24 cellular contexts compared by ENCODE assay signal in the genomic region with DNA sequence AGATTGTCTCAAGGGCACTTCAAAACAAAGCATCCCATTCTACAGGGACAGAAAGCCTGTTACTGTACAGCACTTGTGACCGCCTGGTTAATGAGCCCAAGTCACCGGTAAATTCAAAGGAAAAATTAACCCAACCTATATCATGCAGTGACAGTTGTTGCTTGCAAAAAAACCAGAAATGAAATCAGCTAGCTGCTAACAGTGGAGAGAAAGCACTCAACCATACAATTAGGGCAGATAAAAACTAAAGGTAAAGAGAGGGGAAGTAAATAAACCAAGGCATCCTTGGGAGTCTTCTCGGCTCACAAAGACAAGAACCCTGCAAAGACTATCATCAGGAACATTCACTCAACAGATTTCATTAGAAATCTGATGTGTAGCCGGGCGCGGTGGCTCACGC. TPM values are rescaled to one million over a fixed set of nuclear protein-coding genes. Genes with fewer than 3 reads are reported as not detected.
DNase-seq lines count a peak whose midpoint lies in the region; ATAC-seq lines count a peak whose summit lies in the region.
"Had no signal": no experiment of that assay in that cellular context is flagged by ENCODE, and none has a peak within 500 bp of the region (broad histone marks: within the 10 kb centered on the region; RNA-seq: fewer than 3 reads in every experiment).

No MANE protein-coding gene starts in this region.

- H3K9me3 Mint-ChIP-seq in activated naive CD4-positive, alpha-beta T cell treated with anti-CD3 and anti-CD28 coated beads, Interleukin-2, amount 50 U/mL, for 24 hours, result no peaks in the 10 kb centered on the region
- H3K9me3 Mint-ChIP-seq in activated naive CD4-positive, alpha-beta T cell treated with anti-CD3 and anti-CD28 coated beads for 36 hours, result no peaks in the 10 kb centered on the region
- no peaks in the 10 kb centered on the region for H3K9me3 Mint-ChIP-seq in central memory CD8-positive, alpha-beta T cell
- H3K9me3 Mint-ChIP-seq: H9; stimulated activated naive CD8-positive, alpha-beta T cell treated with anti-CD3 and anti-CD28 coated beads, Interleukin-15, Interleukin-2, amounts not matched to agents 100 ng/mL and 50 ng/mL, for 24 hours had no signal

- H3K36me3 Mint-ChIP-seq in activated naive CD4-positive, alpha-beta T cell treated with anti-CD3 and anti-CD28 coated beads, Interleukin-2, amount 50 U/mL, for 24 hours, result peaks cover 8% of the 10 kb centered on the region
- H3K36me3 Mint-ChIP-seq in activated naive CD4-positive, alpha-beta T cell treated with anti-CD3 and anti-CD28 coated beads for 36 hours (ENCODE audit: low read depth), result no peaks in the 10 kb centered on the region
- peaks cover 40% of the 10 kb centered on the region for H3K36me3 Mint-ChIP-seq in central memory CD8-positive, alpha-beta T cell (ENCODE audit: insufficient read depth)

- peak overlapping the region; percentile 73 for H3K27ac Mint-ChIP-seq in activated naive CD4-positive, alpha-beta T cell treated with anti-CD3 and anti-CD28 coated beads, Interleukin-2, amount 50 U/mL, for 24 hours
- H3K27ac Mint-ChIP-seq in activated naive CD4-positive, alpha-beta T cell treated with anti-CD3 and anti-CD28 coated beads for 36 hours, result no peak overlapping the region
- peak overlapping the region; percentile 22 for H3K27ac Mint-ChIP-seq in central memory CD8-positive, alpha-beta T cell (ENCODE audit: low read depth)
- H3K27ac Mint-ChIP-seq: stimulated activated naive CD8-positive, alpha-beta T cell treated with anti-CD3 and anti-CD28 coated beads, Interleukin-15, Interleukin-2, amounts not matched to agents 100 ng/mL and 50 ng/mL, for 24 hours had no signal

- no peak for DNase-seq in activated naive CD4-positive, alpha-beta T cell treated with anti-CD3 and anti-CD28 coated beads for 36 hours
- DNase-seq in NCI-H2227 treated with DMSO at 0.1 percent for 48 hours (lab: John Stamatoyannopoulos, UW), result peak; percentile 80
- no peak for DNase-seq in central memory CD8-positive, alpha-beta T cell (ENCODE audit: low spot score in 2 of 2)
- no peak for DNase-seq in stimulated activated naive CD4-positive, alpha-beta T cell treated with Interleukin-2 at 50 U/mL for 16 hours (lab: John Stamatoyannopoulos, UW)
- DNase-seq in activated CD4-positive, CD25-positive, alpha-beta regulatory T cell treated with anti-CD3 and anti-CD28 coated beads, Interleukin-2, amount 50 U/mL, for 72 hours, result no peak
- no peak for DNase-seq in iPS-NIHi11 (ENCODE audit: low spot score)
- DNase-seq: activated gamma-delta T cell; activated T-cell treated with anti-CD3 and anti-CD28 coated beads, Interleukin-2, amount 50 U/mL, for 1 hour; H9; hippocampal formation; KG1; mesenchymal stem cell; MM.1S; NCI-H146; NCI-H526; NK-92 treated with Interleukin-12 subunit alpha and Interleukin-12 subunit beta, amount 100 ng/mL, for 24 hours; SIG-M5; stimulated activated CD4-positive, alpha-beta T cell treated with anti-CD3 and anti-CD28 coated beads, Interleukin-15, amount 100 ng/mL, for 24 hours; uterus had no signal

- intact Hi-C loops in activated naive CD4-positive, alpha-beta T cell treated with anti-CD3 and anti-CD28 coated beads for 36 hours (cut with micrococcal nuclease), result no loop called here

- H3K27me3 Mint-ChIP-seq in activated naive CD4-positive, alpha-beta T cell treated with anti-CD3 and anti-CD28 coated beads, Interleukin-2, amount 50 U/mL, for 24 hours, result no peaks in the 10 kb centered on the region
- H3K27me3 Mint-ChIP-seq in activated naive CD4-positive, alpha-beta T cell treated with anti-CD3 and anti-CD28 coated beads for 36 hours (ENCODE audit: low read depth), result no peaks in the 10 kb centered on the region
- no peaks in the 10 kb centered on the region for H3K27me3 Mint-ChIP-seq in central memory CD8-positive, alpha-beta T cell
- H3K27me3 Mint-ChIP-seq: stimulated activated naive CD8-positive, alpha-beta T cell treated with anti-CD3 and anti-CD28 coated beads, Interleukin-15, Interleukin-2, amounts not matched to agents 100 ng/mL and 50 ng/mL, for 24 hours had no signal

- no peak overlapping the region for H3K4me3 Mint-ChIP-seq in activated naive CD4-positive, alpha-beta T cell treated with anti-CD3 and anti-CD28 coated beads, Interleukin-2, amount 50 U/mL, for 24 hours
- no peak overlapping the region for H3K4me3 Mint-ChIP-seq in activated naive CD4-positive, alpha-beta T cell treated with anti-CD3 and anti-CD28 coated beads for 36 hours
- peak overlapping the region; percentile 7 for H3K4me3 Mint-ChIP-seq in central memory CD8-positive, alpha-beta T cell
- H3K4me3 Mint-ChIP-seq: H9; stimulated activated naive CD8-positive, alpha-beta T cell treated with anti-CD3 and anti-CD28 coated beads, Interleukin-15, Interleukin-2, amounts not matched to agents 100 ng/mL and 50 ng/mL, for 24 hours had no signal

- no peak for ATAC-seq in central memory CD8-positive, alpha-beta T cell (replicated peaks; ENCODE audit: extremely low read depth, poor library complexity, severe bottlenecking)
- no peak for ATAC-seq in GM19455 (IDR thresholded peaks at IDR 0.05; ENCODE audit: unreplicated experiment)
- ATAC-seq: gastroesophageal sphincter, Panc1 had no signal

- CTCF ChIA-PET in activated naive CD4-positive, alpha-beta T cell treated with anti-CD3 and anti-CD28 coated beads for 36 hours (lab: Charles Lee), result interaction anchor here (0.7 kb wide), 1 partner anchor 25 kb away, joined by 5 read pairs; no protein-coding TSS in a partner anchor

- H3K4me1 Mint-ChIP-seq in activated naive CD4-positive, alpha-beta T cell treated with anti-CD3 and anti-CD28 coated beads, Interleukin-2, amount 50 U/mL, for 24 hours, result peaks cover 76% of the 10 kb centered on the region
- H3K4me1 Mint-ChIP-seq in activated naive CD4-positive, alpha-beta T cell treated with anti-CD3 and anti-CD28 coated beads for 36 hours (ENCODE audit: low read depth), result peaks cover 64% of the 10 kb centered on the region
- peaks cover 55% of the 10 kb centered on the region for H3K4me1 Mint-ChIP-seq in central memory CD8-positive, alpha-beta T cell

RNA-seq across cellular contexts. Expression of a gene that starts 5.9 kb away (rescaled TPM):
- total RNA-seq in activated naive CD4-positive, alpha-beta T cell treated with anti-CD3 and anti-CD28 coated beads for 36 hours, result 10 to 100 TPM; 28.6 to 33.5 TPM

RNA-seq across cellular contexts. Expression of a gene that starts 6.2 kb away (rescaled TPM):
- 10 to 100 TPM; 91.3 to 92.0 TPM for total RNA-seq in activated naive CD4-positive, alpha-beta T cell treated with anti-CD3 and anti-CD28 coated beads for 36 hours

RNA-seq across cellular contexts. Expression of a gene that starts 25.8 kb away (rescaled TPM):
- total RNA-seq in activated naive CD4-positive, alpha-beta T cell treated with anti-CD3 and anti-CD28 coated beads for 36 hours, result 10 to 100 TPM; 38.6 to 42.2 TPM

RNA-seq across cellular contexts. Expression of a gene that starts 36.4 kb away (rescaled TPM):
- 10 to 100 TPM; 22.1 to 24.7 TPM for total RNA-seq in activated naive CD4-positive, alpha-beta T cell treated with anti-CD3 and anti-CD28 coated beads for 36 hours

RNA-seq across cellular contexts. Expression of a gene that starts 41.4 kb away (rescaled TPM):
- total RNA-seq in activated naive CD4-positive, alpha-beta T cell treated with anti-CD3 and anti-CD28 coated beads for 36 hours, result 10 to 100 TPM; 93.3 to 93.6 TPM
